ENCODE assay signal across 1 cellular context in the genomic region with DNA sequence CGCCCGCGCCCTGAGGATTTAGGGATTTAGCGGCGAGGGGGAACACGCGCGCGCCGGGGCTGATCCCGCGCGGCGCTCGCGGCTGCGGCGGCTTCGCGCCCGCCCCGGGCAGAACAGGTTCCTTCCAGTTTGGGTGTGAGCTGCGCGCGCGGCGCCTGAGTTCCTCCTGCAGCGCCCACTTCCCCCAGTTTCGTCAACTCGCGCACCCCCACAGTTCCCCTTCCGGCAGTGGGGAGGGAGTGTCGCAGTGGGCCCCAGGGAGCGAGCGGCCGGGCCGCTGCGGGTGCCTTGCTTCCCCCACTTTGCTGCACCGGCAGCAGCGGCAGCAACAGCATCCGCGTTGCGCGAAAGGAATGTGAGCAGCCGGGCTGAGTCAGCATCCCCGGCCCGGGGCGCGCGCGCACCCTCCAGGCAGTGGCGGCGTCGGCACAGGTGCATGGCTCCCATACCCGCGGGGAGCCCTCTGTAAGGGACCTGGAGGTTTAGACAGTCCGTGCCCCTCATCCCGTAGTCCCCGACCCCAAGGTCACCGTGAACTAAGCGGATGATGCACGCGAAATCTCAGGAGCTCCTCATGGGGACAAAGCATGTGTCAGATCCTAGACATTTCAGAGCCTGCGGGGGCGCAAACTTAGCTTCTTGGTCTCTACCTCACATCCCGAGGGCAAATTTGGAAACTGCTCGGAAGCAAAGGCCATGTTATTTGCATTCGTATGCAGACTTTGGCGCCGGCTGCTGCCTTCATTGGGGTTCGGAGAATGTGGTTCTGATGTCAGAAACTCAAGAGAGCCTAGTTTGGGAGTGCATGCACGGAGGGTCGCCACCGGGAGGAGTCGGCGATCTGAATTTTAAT.
A peak's percentile ranks its signal among the peaks of the same experiment; 100 is the strongest.
TF ChIP-seq lines count a peak whose summit lies in the region.

No MANE protein-coding gene starts in this region.

TF ChIP-seq in GM12878, 131 proteins besides CTCF, POLR2A, EP300 and RAD21 (continues in another document):
- TF ChIP-seq EED (IDR thresholded peaks at IDR 0.05; ENCODE audit: low read depth) (peak; percentile 17; the same call in 1 of the 2 replicates), ZBTB11 (CRISPR knock-in tag; IDR thresholded peaks at IDR 0.05) (0 out of 2 replicates have a peak, but pooled peaks have one; percentile 21), ZZZ3 (IDR thresholded peaks at IDR 0.05; ENCODE audit: control insufficient read depth, insufficient read length, low read depth) (no peak), DPF2 (IDR thresholded peaks at IDR 0.05) (0 out of 2 replicates have a peak, but pooled peaks have one; percentile 40), JUNB (IDR thresholded peaks at IDR 0.05) (no peak), HCFC1 (IDR thresholded peaks at IDR 0.05; ENCODE audit: low read length) (no peak), CHD4 (IDR thresholded peaks at IDR 0.05) (no peak), CEBPB (IDR thresholded peaks at IDR 0.05; ENCODE audit: borderline replicate concordance in 1 of 2, low read depth in 2 of 2, low read length in 2 of 2) (no peak), MEF2B (IDR thresholded peaks at IDR 0.05; ENCODE audit: partially characterized antibody, poor library complexity, severe bottlenecking) (peak; percentile 76), SREBF2 (IDR thresholded peaks at IDR 0.05; ENCODE audit: low read length) (no peak), YY1 (IDR thresholded peaks at IDR 0.05; ENCODE audit: low read depth, low read length) (no peak), PRDM15 (CRISPR knock-in tag; IDR thresholded peaks at IDR 0.05) (peak; percentile 52; the same call in 1 of the 2 replicates), HDGF (IDR thresholded peaks at IDR 0.05) (no peak; the same call in 1 of the 2 replicates), MXI1 (IDR thresholded peaks at IDR 0.05; ENCODE audit: low read depth, low read length) (no peak), TARDBP (IDR thresholded peaks at IDR 0.05; ENCODE audit: borderline replicate concordance) (peak; percentile 58), PAX5 (IDR thresholded peaks at IDR 0.05; ENCODE audit: borderline replicate concordance, low read depth, low read length) (0 out of 2 replicates have a peak, but pooled peaks have one; percentile 25), FOS (IDR thresholded peaks at IDR 0.05; ENCODE audit: borderline replicate concordance, extremely low read depth, insufficient read length) (no peak), EGR1 (IDR thresholded peaks at IDR 0.05; ENCODE audit: borderline replicate concordance in 1 of 2, low read depth in 2 of 2, low read length in 2 of 2) (peak in 1 of 2 experiments; percentile 79; a peak in 2 of 3 replicates), HDAC6 (IDR thresholded peaks at IDR 0.05; ENCODE audit: unreplicated experiment) (peak; percentile 51), PAX8 (IDR thresholded peaks at IDR 0.05) (no peak), ZNF687 (IDR thresholded peaks at IDR 0.05) (no peak)
- TF ChIP-seq, protein P1, sequence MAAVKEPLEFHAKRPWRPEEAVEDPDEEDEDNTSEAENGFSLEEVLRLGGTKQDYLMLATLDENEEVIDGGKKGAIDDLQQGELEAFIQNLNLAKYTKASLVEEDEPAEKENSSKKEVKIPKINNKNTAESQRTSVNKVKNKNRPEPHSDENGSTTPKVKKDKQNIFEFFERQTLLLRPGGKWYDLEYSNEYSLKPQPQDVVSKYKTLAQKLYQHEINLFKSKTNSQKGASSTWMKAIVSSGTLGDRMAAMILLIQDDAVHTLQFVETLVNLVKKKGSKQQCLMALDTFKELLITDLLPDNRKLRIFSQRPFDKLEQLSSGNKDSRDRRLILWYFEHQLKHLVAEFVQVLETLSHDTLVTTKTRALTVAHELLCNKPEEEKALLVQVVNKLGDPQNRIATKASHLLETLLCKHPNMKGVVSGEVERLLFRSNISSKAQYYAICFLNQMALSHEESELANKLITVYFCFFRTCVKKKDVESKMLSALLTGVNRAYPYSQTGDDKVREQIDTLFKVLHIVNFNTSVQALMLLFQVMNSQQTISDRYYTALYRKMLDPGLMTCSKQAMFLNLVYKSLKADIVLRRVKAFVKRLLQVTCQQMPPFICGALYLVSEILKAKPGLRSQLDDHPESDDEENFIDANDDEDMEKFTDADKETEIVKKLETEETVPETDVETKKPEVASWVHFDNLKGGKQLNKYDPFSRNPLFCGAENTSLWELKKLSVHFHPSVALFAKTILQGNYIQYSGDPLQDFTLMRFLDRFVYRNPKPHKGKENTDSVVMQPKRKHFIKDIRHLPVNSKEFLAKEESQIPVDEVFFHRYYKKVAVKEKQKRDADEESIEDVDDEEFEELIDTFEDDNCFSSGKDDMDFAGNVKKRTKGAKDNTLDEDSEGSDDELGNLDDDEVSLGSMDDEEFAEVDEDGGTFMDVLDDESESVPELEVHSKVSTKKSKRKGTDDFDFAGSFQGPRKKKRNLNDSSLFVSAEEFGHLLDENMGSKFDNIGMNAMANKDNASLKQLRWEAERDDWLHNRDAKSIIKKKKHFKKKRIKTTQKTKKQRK (IDR thresholded peaks at IDR 0.05; ENCODE audit: low read depth, low read length) = no peak
- TF ChIP-seq, protein P2, sequence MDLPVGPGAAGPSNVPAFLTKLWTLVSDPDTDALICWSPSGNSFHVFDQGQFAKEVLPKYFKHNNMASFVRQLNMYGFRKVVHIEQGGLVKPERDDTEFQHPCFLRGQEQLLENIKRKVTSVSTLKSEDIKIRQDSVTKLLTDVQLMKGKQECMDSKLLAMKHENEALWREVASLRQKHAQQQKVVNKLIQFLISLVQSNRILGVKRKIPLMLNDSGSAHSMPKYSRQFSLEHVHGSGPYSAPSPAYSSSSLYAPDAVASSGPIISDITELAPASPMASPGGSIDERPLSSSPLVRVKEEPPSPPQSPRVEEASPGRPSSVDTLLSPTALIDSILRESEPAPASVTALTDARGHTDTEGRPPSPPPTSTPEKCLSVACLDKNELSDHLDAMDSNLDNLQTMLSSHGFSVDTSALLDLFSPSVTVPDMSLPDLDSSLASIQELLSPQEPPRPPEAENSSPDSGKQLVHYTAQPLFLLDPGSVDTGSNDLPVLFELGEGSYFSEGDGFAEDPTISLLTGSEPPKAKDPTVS (IDR thresholded peaks at IDR 0.05; ENCODE audit: low read depth, low read length) = no peak
- TF ChIP-seq, protein P3, sequence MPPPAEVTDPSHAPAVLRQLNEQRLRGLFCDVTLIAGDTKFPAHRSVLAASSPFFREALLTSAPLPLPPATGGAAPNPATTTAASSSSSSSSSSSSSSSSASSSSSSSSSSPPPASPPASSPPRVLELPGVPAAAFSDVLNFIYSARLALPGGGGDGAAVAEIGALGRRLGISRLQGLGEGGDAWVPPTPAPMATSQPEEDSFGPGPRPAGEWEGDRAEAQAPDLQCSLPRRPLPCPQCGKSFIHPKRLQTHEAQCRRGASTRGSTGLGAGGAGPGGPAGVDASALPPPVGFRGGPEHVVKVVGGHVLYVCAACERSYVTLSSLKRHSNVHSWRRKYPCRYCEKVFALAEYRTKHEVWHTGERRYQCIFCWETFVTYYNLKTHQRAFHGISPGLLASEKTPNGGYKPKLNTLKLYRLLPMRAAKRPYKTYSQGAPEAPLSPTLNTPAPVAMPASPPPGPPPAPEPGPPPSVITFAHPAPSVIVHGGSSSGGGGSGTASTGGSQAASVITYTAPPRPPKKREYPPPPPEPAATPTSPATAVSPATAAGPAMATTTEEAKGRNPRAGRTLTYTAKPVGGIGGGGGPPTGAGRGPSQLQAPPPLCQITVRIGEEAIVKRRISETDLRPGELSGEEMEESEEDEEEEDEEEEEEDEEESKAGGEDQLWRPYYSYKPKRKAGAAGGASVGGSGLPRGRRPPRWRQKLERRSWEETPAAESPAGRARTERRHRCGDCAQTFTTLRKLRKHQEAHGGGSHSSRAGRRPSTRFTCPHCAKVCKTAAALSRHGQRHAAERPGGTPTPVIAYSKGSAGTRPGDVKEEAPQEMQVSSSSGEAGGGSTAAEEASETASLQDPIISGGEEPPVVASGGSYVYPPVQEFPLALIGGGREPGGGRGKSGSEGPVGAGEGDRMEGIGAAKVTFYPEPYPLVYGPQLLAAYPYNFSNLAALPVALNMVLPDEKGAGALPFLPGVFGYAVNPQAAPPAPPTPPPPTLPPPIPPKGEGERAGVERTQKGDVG (CRISPR knock-in tag; IDR thresholded peaks at IDR 0.05) = no peak
- TF ChIP-seq, protein P4, sequence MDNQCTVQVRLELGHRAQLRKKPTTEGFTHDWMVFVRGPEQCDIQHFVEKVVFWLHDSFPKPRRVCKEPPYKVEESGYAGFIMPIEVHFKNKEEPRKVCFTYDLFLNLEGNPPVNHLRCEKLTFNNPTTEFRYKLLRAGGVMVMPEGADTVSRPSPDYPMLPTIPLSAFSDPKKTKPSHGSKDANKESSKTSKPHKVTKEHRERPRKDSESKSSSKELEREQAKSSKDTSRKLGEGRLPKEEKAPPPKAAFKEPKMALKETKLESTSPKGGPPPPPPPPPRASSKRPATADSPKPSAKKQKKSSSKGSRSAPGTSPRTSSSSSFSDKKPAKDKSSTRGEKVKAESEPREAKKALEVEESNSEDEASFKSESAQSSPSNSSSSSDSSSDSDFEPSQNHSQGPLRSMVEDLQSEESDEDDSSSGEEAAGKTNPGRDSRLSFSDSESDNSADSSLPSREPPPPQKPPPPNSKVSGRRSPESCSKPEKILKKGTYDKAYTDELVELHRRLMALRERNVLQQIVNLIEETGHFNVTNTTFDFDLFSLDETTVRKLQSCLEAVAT (IDR thresholded peaks at IDR 0.05) = no peak; the same call in 1 of the 2 replicates
- TF ChIP-seq, protein P5, sequence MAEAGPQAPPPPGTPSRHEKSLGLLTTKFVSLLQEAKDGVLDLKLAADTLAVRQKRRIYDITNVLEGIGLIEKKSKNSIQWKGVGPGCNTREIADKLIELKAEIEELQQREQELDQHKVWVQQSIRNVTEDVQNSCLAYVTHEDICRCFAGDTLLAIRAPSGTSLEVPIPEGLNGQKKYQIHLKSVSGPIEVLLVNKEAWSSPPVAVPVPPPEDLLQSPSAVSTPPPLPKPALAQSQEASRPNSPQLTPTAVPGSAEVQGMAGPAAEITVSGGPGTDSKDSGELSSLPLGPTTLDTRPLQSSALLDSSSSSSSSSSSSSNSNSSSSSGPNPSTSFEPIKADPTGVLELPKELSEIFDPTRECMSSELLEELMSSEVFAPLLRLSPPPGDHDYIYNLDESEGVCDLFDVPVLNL (IDR thresholded peaks at IDR 0.05; ENCODE audit: low read depth, low read length) = no peak
